Comparison of ENCODE assay signal across 26 cellular contexts in genomic region chrY:16673102-16673787, GRCh38.
"Had no signal": no experiment of that assay in that cellular context is flagged by ENCODE, and none has a peak within 500 bp of the region (broad histone marks: within the 10 kb centered on the region; RNA-seq: fewer than 3 reads in every experiment).

No MANE protein-coding gene starts in this region.

- H3K4me1 ChIP-seq: left ventricle myocardium inferior, suprapubic skin, tibial artery, upper lobe of right lung had no signal

- H3K27ac Mint-ChIP-seq: natural killer cell treated with Interleukin-12 subunit alpha and Interleukin-12 subunit beta and Interleukin-15 and Interleukin-18, amount 100 ng/mL, for 72 hours; progenitor cell of endocrine pancreas; stimulated activated naive CD8-positive, alpha-beta T cell treated with anti-CD3 and anti-CD28 coated beads, Interleukin-15, Interleukin-2, amounts not matched to agents 100 ng/mL and 50 ng/mL, for 24 hours had no signal

- DNase-seq: islet precursor cell; left ventricle myocardium inferior; mesendoderm; midbrain; mucosa of descending colon; naive thymus-derived CD4-positive, alpha-beta T cell; ovary; retina; right cardiac atrium; stimulated activated CD4-positive, alpha-beta T cell treated with anti-CD3 and anti-CD28 coated beads, Interleukin-12 subunit alpha, Interleukin-12 subunit beta, amount 100 ng/mL, for 4 hours; stimulated activated CD4-positive, alpha-beta T cell treated with anti-CD3 and anti-CD28 coated beads, Interleukin-15, amount 100 ng/mL, for 24 hours; stimulated activated CD4-positive, alpha-beta T cell treated with anti-CD3 and anti-CD28 coated beads, Interleukin-2, amount 100 ng/mL, for 24 hours; stimulated activated CD4-positive, alpha-beta T cell treated with anti-CD3 and anti-CD28 coated beads, Interleukin-4, amount 100 ng/mL, for 1 hour; stimulated activated naive CD4-positive, alpha-beta T cell; tibial artery; trophoblast cell; upper lobe of right lung had no signal

- H3K4me3 Mint-ChIP-seq: naive thymus-derived CD4-positive, alpha-beta T cell; natural killer cell treated with Interleukin-12 subunit alpha and Interleukin-12 subunit beta and Interleukin-15 and Interleukin-18, amount 100 ng/mL, for 72 hours; stimulated activated naive CD8-positive, alpha-beta T cell treated with anti-CD3 and anti-CD28 coated beads, Interleukin-15, Interleukin-2, amounts not matched to agents 100 ng/mL and 50 ng/mL, for 24 hours had no signal

- H3K27me3 Mint-ChIP-seq: naive thymus-derived CD4-positive, alpha-beta T cell; natural killer cell treated with Interleukin-12 subunit alpha and Interleukin-12 subunit beta and Interleukin-15 and Interleukin-18, amount 100 ng/mL, for 72 hours; progenitor cell of endocrine pancreas; stimulated activated naive CD8-positive, alpha-beta T cell treated with anti-CD3 and anti-CD28 coated beads, Interleukin-15, Interleukin-2, amounts not matched to agents 100 ng/mL and 50 ng/mL, for 24 hours had no signal

- FAIRE-seq: urothelium cell line had no signal

- H3K9me3 ChIP-seq: left ventricle myocardium inferior, mucosa of descending colon, ovary, suprapubic skin, thoracic aorta, tibial artery, upper lobe of right lung had no signal

- H3K4me3 ChIP-seq: left ventricle myocardium inferior, lung, mucosa of descending colon, ovary, skin epidermis, suprapubic skin, thoracic aorta, tibial artery, upper lobe of right lung had no signal

- H3K9me3 Mint-ChIP-seq: natural killer cell treated with Interleukin-12 subunit alpha and Interleukin-12 subunit beta and Interleukin-15 and Interleukin-18, amount 100 ng/mL, for 72 hours had no signal

- H3K36me3 ChIP-seq: left ventricle myocardium inferior, ovary, suprapubic skin, thoracic aorta, tibial artery, upper lobe of right lung had no signal

- H3K27me3 ChIP-seq: ovary, suprapubic skin, tibial artery, upper lobe of right lung had no signal

- H3K36me3 Mint-ChIP-seq: naive thymus-derived CD4-positive, alpha-beta T cell; natural killer cell treated with Interleukin-12 subunit alpha and Interleukin-12 subunit beta and Interleukin-15 and Interleukin-18, amount 100 ng/mL, for 72 hours had no signal

- H3K27ac ChIP-seq: left ventricle myocardium inferior, ovary, skin epidermis, suprapubic skin, thoracic aorta, tibial artery, upper lobe of right lung had no signal

- ATAC-seq: mucosa of descending colon; naive thymus-derived CD4-positive, alpha-beta T cell; natural killer cell treated with Interleukin-12 subunit alpha and Interleukin-12 subunit beta and Interleukin-15 and Interleukin-18, amount 100 ng/mL, for 72 hours; right cardiac atrium; sciatic nerve; upper lobe of right lung had no signal

- H3K4me1 Mint-ChIP-seq: naive thymus-derived CD4-positive, alpha-beta T cell had no signal
